ENCODE assay signal across 8 cellular contexts in the genomic region with DNA sequence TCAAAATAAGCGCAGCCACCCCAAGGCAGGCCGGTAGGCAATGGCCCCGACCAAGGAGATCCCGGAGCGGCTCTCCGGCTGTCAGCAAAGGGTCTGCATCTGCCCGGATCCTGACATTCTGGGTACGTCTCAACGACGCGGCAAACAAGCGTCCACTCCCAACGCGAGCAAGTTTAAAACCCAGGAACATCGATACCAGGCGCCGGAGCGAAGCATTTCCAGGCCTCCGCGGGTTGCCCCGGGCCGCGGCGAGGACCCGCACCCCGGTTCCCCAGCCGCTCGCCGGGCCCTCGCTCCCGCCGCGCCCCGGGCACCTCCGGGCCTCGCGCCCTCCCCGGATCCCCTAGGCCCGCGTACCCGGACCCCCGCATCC. TPM values are rescaled to one million over a fixed set of nuclear protein-coding genes. Genes with fewer than 3 reads are reported as not detected.
DNase-seq lines count a peak whose midpoint lies in the region; ATAC-seq and TF ChIP-seq lines count a peak whose summit lies in the region.

No MANE protein-coding gene starts in this region.

- TF ChIP-seq CTCF in astrocyte of the cerebellum (IDR thresholded peaks at IDR 0.05; ENCODE audit: low read depth, low read length, missing control alignments), result no peak

- peaks cover 20% of the 10 kb centered on the region for H3K4me1 ChIP-seq in CD4-positive, CD25-positive, alpha-beta regulatory T cell (ENCODE audit: control insufficient read depth, insufficient read depth, low read length, poor library complexity, severe bottlenecking)
- peaks cover 9% of the 10 kb centered on the region for H3K4me1 ChIP-seq in rectal smooth muscle tissue (ENCODE audit: control insufficient read depth, insufficient read depth, low read length)

- in situ Hi-C loops in astrocyte of the cerebellum (cut with HindIII; ENCODE audit: low sequenced_read_pairs), result no loop called here

- no peaks in the 10 kb centered on the region for H3K36me3 Mint-ChIP-seq in CD4-positive, CD25-positive, alpha-beta regulatory T cell

- peaks cover 5 to 44% (median 30%) of the 10 kb centered on the region in 4 donors for H3K4me1 Mint-ChIP-seq in CD4-positive, CD25-positive, alpha-beta regulatory T cell

- peak overlapping the region; percentile 92 to 99 (median 96) for H3K4me3 Mint-ChIP-seq in CD4-positive, CD25-positive, alpha-beta regulatory T cell

- peak overlapping the region; percentile 85 for H3K9ac ChIP-seq in SK-N-MC (ENCODE audit: insufficient read length)
- H3K9ac ChIP-seq in rectal smooth muscle tissue (ENCODE audit: low read length), result peak overlapping the region; percentile 90

- peaks cover 0 to 2% (median 0%) of the 10 kb centered on the region in 7 donors for H3K9me3 Mint-ChIP-seq in CD4-positive, CD25-positive, alpha-beta regulatory T cell

- H3K27me3 Mint-ChIP-seq in CD4-positive, CD25-positive, alpha-beta regulatory T cell, result no peaks in the 10 kb centered on the region

- peak overlapping the region; percentile 92 to 96 (median 94) for H3K27ac Mint-ChIP-seq in CD4-positive, CD25-positive, alpha-beta regulatory T cell

- ATAC-seq in CD4-positive, CD25-positive, alpha-beta regulatory T cell (ENCODE audit: low read depth in 2 of 2), result peak in 1 of 2 donors; percentile 28
- ATAC-seq in GM19324 (IDR thresholded peaks at IDR 0.05; ENCODE audit: low FRiP score, unreplicated experiment), result peak; percentile 21
- peak; percentile 31 for ATAC-seq in HG03442 (IDR thresholded peaks at IDR 0.05; ENCODE audit: unreplicated experiment)

- DNase-seq in CD4-positive, CD25-positive, alpha-beta regulatory T cell, result peak in 1 of 3 donors; percentile 34
- DNase-seq in SK-N-MC (ENCODE audit: low read depth, low spot score) (no peak), astrocyte of the cerebellum (ENCODE audit: low read depth) (no peak), hypothalamus (lab: John Stamatoyannopoulos, UW) (peak in 27 of 51 donors; percentile 7 to 63 (median 33)), cerebellar nuclear complex (lab: John Stamatoyannopoulos, UW) (no peak)

- H3K4me3 ChIP-seq in CD4-positive, CD25-positive, alpha-beta regulatory T cell (ENCODE audit: low read depth, low read length), result peak overlapping the region; percentile 77
- H3K4me3 ChIP-seq in SK-N-MC (peak overlapping the region; percentile 92), astrocyte of the cerebellum (ENCODE audit: low read depth, low read length) (peak overlapping the region; percentile 63), rectal smooth muscle tissue (ENCODE audit: low read length) (peak overlapping the region; percentile 81)

- no peak overlapping the region for H3K27ac ChIP-seq in CD4-positive, CD25-positive, alpha-beta regulatory T cell (ENCODE audit: insufficient read depth, low read length, poor library complexity, severe bottlenecking)
- H3K27ac ChIP-seq in SK-N-MC, result no peak overlapping the region
- peak overlapping the region; percentile 75 for H3K27ac ChIP-seq in rectal smooth muscle tissue (ENCODE audit: low read depth, low read length)

- H3K27me3 ChIP-seq in CD4-positive, CD25-positive, alpha-beta regulatory T cell (ENCODE audit: control insufficient read depth, insufficient read depth, low read length), result no peaks in the 10 kb centered on the region
- no peaks in the 10 kb centered on the region for H3K27me3 ChIP-seq in rectal smooth muscle tissue (ENCODE audit: control insufficient read depth, insufficient read depth, low read length)

- no peaks in the 10 kb centered on the region for H3K9me3 ChIP-seq in CD4-positive, CD25-positive, alpha-beta regulatory T cell (ENCODE audit: control insufficient read depth in 2 of 2, low read length in 2 of 2)
- H3K9me3 ChIP-seq in SK-N-MC (ENCODE audit: low read depth, low read length), result no peaks in the 10 kb centered on the region

- H3K36me3 ChIP-seq in CD4-positive, CD25-positive, alpha-beta regulatory T cell (ENCODE audit: control insufficient read depth, insufficient read depth, low read length), result no peaks in the 10 kb centered on the region
- H3K36me3 ChIP-seq in SK-N-MC (ENCODE audit: insufficient read depth, low read length), result no peaks in the 10 kb centered on the region
- H3K36me3 ChIP-seq in rectal smooth muscle tissue (ENCODE audit: control insufficient read depth, insufficient read depth, low read length), result no peaks in the 10 kb centered on the region

RNA-seq across cellular contexts. Expression of gene URGCP, which starts 0.5 kb away (rescaled TPM):
- total RNA-seq in CD4-positive, CD25-positive, alpha-beta regulatory T cell, result 19.2 TPM
- 10 to 100 TPM; 14.6 to 31.0 (median 24.0) TPM for polyA plus RNA-seq in CD4-positive, CD25-positive, alpha-beta regulatory T cell

RNA-seq across cellular contexts. Expression of gene UBE2D4, which starts 20.3 kb away (rescaled TPM):
- 11.4 TPM for total RNA-seq in CD4-positive, CD25-positive, alpha-beta regulatory T cell
- 10 to 100 TPM; 10.6 to 15.5 (median 13.4) TPM for polyA plus RNA-seq in CD4-positive, CD25-positive, alpha-beta regulatory T cell

RNA-seq across cellular contexts. Expression of gene MRPS24, which starts 36.6 kb away (rescaled TPM):
- total RNA-seq in CD4-positive, CD25-positive, alpha-beta regulatory T cell, result 45.8 TPM
- 100 to 1,000 TPM; 148 to 179 (median 159) TPM for polyA plus RNA-seq in CD4-positive, CD25-positive, alpha-beta regulatory T cell

Comparison
In these comparisons a context has a peak if more than half of its experiments do, and no peak if none do; other contexts are left out.
1. DNase-seq: peak in hypothalamus (27 of 51); none in SK-N-MC (single experiment), astrocyte of the cerebellum (single experiment) and cerebellar nuclear complex (0 of 2).
2. Peak in every context shown above with its lines, with median percentiles within 50 percentile points of each other: H3K4me3 ChIP-seq.